ENCODE assay signal across 8 cellular contexts in genomic region chr14:53929871-53930685, GRCh38. TPM values are rescaled to one million over a fixed set of nuclear protein-coding genes. Genes with fewer than 3 reads are reported as not detected.
DNase-seq lines count a peak whose midpoint lies in the region; ATAC-seq and TF ChIP-seq lines count a peak whose summit lies in the region.

No MANE protein-coding gene starts in this region.

- H3K9me3 ChIP-seq in Karpas-422 (ENCODE audit: low read length) (no peaks in the 10 kb centered on the region), adipocyte (ENCODE audit: control insufficient read depth, low read length) (no peaks in the 10 kb centered on the region), mucosa of descending colon (no peaks in the 10 kb centered on the region)

- peak; percentile 23 for TF ChIP-seq CTCF in mucosa of descending colon (IDR thresholded peaks at IDR 0.05)

- H3K4me1 ChIP-seq in Karpas-422 (ENCODE audit: low read length) (no peaks in the 10 kb centered on the region), adipocyte (ENCODE audit: control insufficient read depth, insufficient read depth, low read length) (peaks cover 9% of the 10 kb centered on the region), mucosa of descending colon (ENCODE audit: low read depth) (no peaks in the 10 kb centered on the region)

- no peaks in the 10 kb centered on the region for H3K9me2 ChIP-seq in Karpas-422 (replicated peaks; ENCODE audit: insufficient read depth, low read length)

- H3K27me3 ChIP-seq in Karpas-422 (ENCODE audit: low read length) (no peaks in the 10 kb centered on the region), adipocyte (replicated peaks; ENCODE audit: control insufficient read depth, insufficient read depth, low read length) (peaks cover 7% of the 10 kb centered on the region)

- DNase-seq in NCI-H146 (lab: John Stamatoyannopoulos, UW) = peak; percentile 18
- no peak for DNase-seq in NCI-H146 treated with DMSO at 0.1 percent for 48 hours (lab: John Stamatoyannopoulos, UW; ENCODE audit: unreplicated experiment)
- peak; percentile 73 for DNase-seq in Karpas-422
- peak; percentile 16 for DNase-seq in adipocyte (ENCODE audit: low read depth)
- DNase-seq in mucosa of descending colon = peak in 2 of 3 donors; percentile 42 to 67
- DNase-seq in hepatic stellate cell (ENCODE audit: low spot score) = no peak

- H3K4me3 ChIP-seq in Karpas-422 (ENCODE audit: low read length) (no peak overlapping the region), adipocyte (ENCODE audit: low read length) (no peak overlapping the region), mucosa of descending colon (no peak overlapping the region)

- intact Hi-C loops in mucosa of descending colon (cut with DNase I, micrococcal nuclease) = no loop called here

- no peak overlapping the region for H2AFZ ChIP-seq in Karpas-422 (ENCODE audit: low read length)

- no peaks in the 10 kb centered on the region for H3K79me2 ChIP-seq in Karpas-422 (ENCODE audit: low read length)

- no peak overlapping the region for H3K4me2 ChIP-seq in Karpas-422 (ENCODE audit: low read depth, low read length, poor library complexity, severe bottlenecking)

- H3K9ac ChIP-seq in Karpas-422 (ENCODE audit: low read length) (no peak overlapping the region), adipocyte (ENCODE audit: low read length) (no peak overlapping the region)

- H3K36me3 ChIP-seq in Karpas-422 (ENCODE audit: insufficient read depth, low read length) (no peaks in the 10 kb centered on the region), adipocyte (ENCODE audit: control insufficient read depth, insufficient read depth, low read length, severe bottlenecking) (no peaks in the 10 kb centered on the region), mucosa of descending colon (ENCODE audit: low read depth) (no peaks in the 10 kb centered on the region)

- H4K20me1 ChIP-seq in Karpas-422 (ENCODE audit: insufficient read depth, low read depth, low read length) = no peaks in the 10 kb centered on the region

- H3K27ac ChIP-seq in Karpas-422 (ENCODE audit: low read length) = no peak overlapping the region

- ATAC-seq in mucosa of descending colon (peak; percentile 42), HG03095 (IDR thresholded peaks at IDR 0.05; ENCODE audit: unreplicated experiment) (no peak), GM21717 (IDR thresholded peaks at IDR 0.05; ENCODE audit: unreplicated experiment) (no peak)

RNA-seq across cellular contexts. Expression of gene BMP4, which starts 26.5 kb away (rescaled TPM):
- total RNA-seq in Karpas-422 (2014; rRNA removed; shearing (Covaris generic); ENCODE audit: low replicate concordance) = not detected in 2 replicates
- total RNA-seq in mucosa of descending colon = 10 to 100 TPM in 2 of 3 donors, 1 to 10 TPM in 1; 8.1 to 16.0 (median 15.6) TPM

Comparison
In these comparisons a context has a peak if more than half of its experiments do, and no peak if none do; other contexts are left out.
1. DNase-seq: peak in NCI-H146 (single experiment), Karpas-422 (single experiment), adipocyte (single experiment) and mucosa of descending colon (2 of 3); none in NCI-H146 treated with DMSO at 0.1 percent for 48 hours (single experiment) and hepatic stellate cell (single experiment).